ENCODE assay signal across 11 cellular contexts in genomic region chr20:62797671-62798532, GRCh38. TPM values are rescaled to one million over a fixed set of nuclear protein-coding genes. Genes with fewer than 3 reads are reported as not detected.
A peak's percentile ranks its signal among the peaks of the same experiment; 100 is the strongest.
DNase-seq lines count a peak whose midpoint lies in the region; ATAC-seq and TF ChIP-seq lines count a peak whose summit lies in the region.
"Had no signal": no experiment of that assay in that cellular context is flagged by ENCODE, and none has a peak within 500 bp of the region (broad histone marks: within the 10 kb centered on the region; RNA-seq: fewer than 3 reads in every experiment).

No MANE protein-coding gene starts in this region.

- no peaks in the 10 kb centered on the region for H3K9me3 ChIP-seq in heart right ventricle
- H3K9me3 ChIP-seq in heart left ventricle, result no peaks in the 10 kb centered on the region
- no peaks in the 10 kb centered on the region for H3K9me3 ChIP-seq in liver (ENCODE audit: control insufficient read depth in 4 of 4, low read length in 3 of 4)
- H3K9me3 ChIP-seq in prostate gland, result no peaks in the 10 kb centered on the region

- peaks cover 0 to 44% (median 9%) of the 10 kb centered on the region in 9 donors for H3K36me3 ChIP-seq in heart right ventricle
- H3K36me3 ChIP-seq in heart left ventricle, result peaks cover 0 to 37% (median 30%) of the 10 kb centered on the region in 9 donors
- peaks cover 0 to 15% (median 10%) of the 10 kb centered on the region in 4 donors for H3K36me3 ChIP-seq in liver (ENCODE audit: control insufficient read depth in 4 of 4, insufficient read depth in 3 of 4, low read depth in 1 of 4, low read length in 3 of 4)
- H3K36me3 ChIP-seq in prostate gland, result peaks cover 4 to 7% of the 10 kb centered on the region in 2 donors

- peak overlapping the region in 1 of 2 donors; percentile 45 for H3K9ac ChIP-seq in liver (ENCODE audit: low read depth in 1 of 2, low read length in 2 of 2)

- no peak for TF ChIP-seq RAD21 in liver (IDR thresholded peaks at IDR 0.05)

- 85 to 91% methylated on average over 26 of the region's 26 CpGs for WGBS in heart right ventricle, 2 donors
- WGBS in heart left ventricle, 4 donors, result 80 to 89% (median 87%) methylated on average over 13 to 26 of the region's 26 CpGs
- WGBS in liver, result 41% methylated on average over 26 of the region's 26 CpGs
- WGBS in prostate gland, result 83% methylated on average over 26 of the region's 26 CpGs

- H3K4me3 ChIP-seq in heart right ventricle (peak overlapping the region in 4 of 10 donors; percentile 65 to 74 (median 72)), heart left ventricle (peak overlapping the region in 3 of 12 donors; percentile 63 to 97 (median 93)), liver (ENCODE audit: low read depth in 1 of 3, low read length in 3 of 3) (no peak overlapping the region), prostate gland (no peak overlapping the region)

- intact Hi-C loops in heart right ventricle (cut with DNase I), result loop anchor here in 3 of 10 donors (5.0 to 10.0 kb wide), 3 partner anchors 293 to 656 kb away; partner anchors contain the start of genes CABLES2 (in 2 of the 3), PSMA7 (in 1 of the 3) and SS18L1 (in 1 of the 3)
- intact Hi-C loops in heart left ventricle (cut with DNase I), result loop anchor here in 3 of 10 donors (10.0 kb wide), 3 partner anchors 293 to 493 kb away; partner anchors contain the start of genes ADRM1 (in 1 of the 3) and CABLES2 (in 1 of the 3)
- intact Hi-C loops in prostate gland (cut with DNase I), result loop anchor here (10.0 kb wide), 1 partner anchor 733 kb away; the partner anchor contains the start of gene TAF4

- H3K4me1 Mint-ChIP-seq in activated naive CD8-positive, alpha-beta T cell (ENCODE audit: low read depth), result peaks cover 26% of the 10 kb centered on the region
- peaks cover 10% of the 10 kb centered on the region for H3K4me1 Mint-ChIP-seq in type B pancreatic cell (ENCODE audit: unreplicated experiment)

- no peak for ATAC-seq in heart right ventricle
- ATAC-seq in heart left ventricle, result no peak

- peak overlapping the region; percentile 78 for H3K4me3 Mint-ChIP-seq in activated naive CD8-positive, alpha-beta T cell
- H3K4me3 Mint-ChIP-seq in type B pancreatic cell, result peak overlapping the region; percentile 87

- TF ChIP-seq POLR2A in heart left ventricle (IDR thresholded peaks at IDR 0.05) (no peak), prostate gland (IDR thresholded peaks at IDR 0.05) (no peak)

- TF ChIP-seq CTCF in heart right ventricle (IDR thresholded peaks at IDR 0.05), result no peak
- no peak for TF ChIP-seq CTCF in heart left ventricle (IDR thresholded peaks at IDR 0.05)
- TF ChIP-seq CTCF in liver (IDR thresholded peaks at IDR 0.05; ENCODE audit: low read depth, low read length, missing input control), result no peak
- TF ChIP-seq CTCF in type B pancreatic cell (conservative IDR thresholded peaks at IDR 0.05), result no peak
- TF ChIP-seq CTCF in prostate gland (IDR thresholded peaks at IDR 0.05), result no peak

- no peaks in the 10 kb centered on the region for H3K27me3 Mint-ChIP-seq in activated naive CD8-positive, alpha-beta T cell
- H3K27me3 Mint-ChIP-seq in type B pancreatic cell, result no peaks in the 10 kb centered on the region

- peak overlapping the region; percentile 79 for H3K27ac Mint-ChIP-seq in activated naive CD8-positive, alpha-beta T cell
- peak overlapping the region; percentile 59 for H3K27ac Mint-ChIP-seq in type B pancreatic cell

- H3K4me1 ChIP-seq in heart right ventricle, result peaks cover 11 to 60% (median 51%) of the 10 kb centered on the region in 9 donors
- H3K4me1 ChIP-seq in heart left ventricle, result peaks cover 3 to 61% (median 30%) of the 10 kb centered on the region in 12 donors
- H3K4me1 ChIP-seq in liver (ENCODE audit: control insufficient read depth in 4 of 4, insufficient read depth in 4 of 4, low read length in 3 of 4), result peaks cover 13 to 50% (median 30%) of the 10 kb centered on the region in 4 donors
- peaks cover 9% of the 10 kb centered on the region for H3K4me1 ChIP-seq in prostate gland (replicated peaks)

- no peak for DNase-seq in heart right ventricle
- DNase-seq in heart left ventricle, result no peak
- DNase-seq in type B pancreatic cell (ENCODE audit: extremely low spot score, unreplicated experiment), result no peak
- DNase-seq in prostate gland (ENCODE audit: low spot score), result no peak
- DNase-seq in AG08396 (ENCODE audit: low spot score), result no peak
- no peak for DNase-seq in NCI-H226
- DNase-seq: activated CD4-positive, alpha-beta T cell treated with anti-CD3 and anti-CD28 coated beads, Interleukin-2, amount 50 U/mL, for 1 hour; NCI-H2171 treated with DMSO at 0.1 percent for 48 hours had no signal

- H3K36me3 Mint-ChIP-seq in activated naive CD8-positive, alpha-beta T cell, result no peaks in the 10 kb centered on the region
- H3K36me3 Mint-ChIP-seq in type B pancreatic cell, result peaks cover 16% of the 10 kb centered on the region

- no peaks in the 10 kb centered on the region for H3K27me3 ChIP-seq in heart right ventricle
- H3K27me3 ChIP-seq in heart left ventricle, result no peaks in the 10 kb centered on the region
- H3K27me3 ChIP-seq in liver (ENCODE audit: control insufficient read depth in 4 of 4, insufficient read depth in 4 of 4, low read length in 3 of 4), result no peaks in the 10 kb centered on the region
- H3K27me3 ChIP-seq in prostate gland (replicated peaks; ENCODE audit: insufficient read depth), result no peaks in the 10 kb centered on the region

- H3K27ac ChIP-seq in heart right ventricle (peak overlapping the region in 6 of 10 donors; percentile 31 to 75 (median 57)), heart left ventricle (peak overlapping the region in 6 of 12 donors; percentile 4 to 96 (median 94)), liver (ENCODE audit: low read depth in 1 of 2, low read length in 2 of 2) (peak overlapping the region; percentile 54 to 72), prostate gland (no peak overlapping the region)

- H3K9me3 Mint-ChIP-seq in activated naive CD8-positive, alpha-beta T cell (ENCODE audit: low read depth), result no peaks in the 10 kb centered on the region
- H3K9me3 Mint-ChIP-seq in type B pancreatic cell, result no peaks in the 10 kb centered on the region

TF ChIP-seq in liver, 16 proteins besides CTCF, POLR2A, EP300 and RAD21 (continues in another document):
- TF ChIP-seq TAF1 (conservative IDR thresholded peaks at IDR 0.05), result no peak
- TF ChIP-seq NR2F2 (IDR thresholded peaks at IDR 0.05), result peak; percentile 22
- peak; percentile 81 to 82 for TF ChIP-seq HNF4A (conservative IDR thresholded peaks at IDR 0.05)
- TF ChIP-seq JUND (IDR thresholded peaks at IDR 0.05), result no peak
- no peak for TF ChIP-seq GABPA (IDR thresholded peaks at IDR 0.05 in 1 of 2, conservative IDR thresholded peaks at IDR 0.05 in 1 of 2)
- peak; percentile 48 for TF ChIP-seq REST (IDR thresholded peaks at IDR 0.05)
- no peak for TF ChIP-seq FOXA2 (IDR thresholded peaks at IDR 0.05)

RNA-seq across cellular contexts. Expression of gene MRGBP, which starts 1.6 kb away (rescaled TPM):
- total RNA-seq in heart right ventricle (1 to 10 TPM; 6.8 to 10.0 (median 8.1) TPM), heart left ventricle (10 to 100 TPM in 1 of 9 donors, 1 to 10 TPM in 8; 7.2 to 10.5 (median 8.7) TPM), liver (1 to 10 TPM; 4.5 to 6.6 TPM), type B pancreatic cell (ENCODE audit: low replicate concordance) (8.4 and 14.6 TPM in 2 replicates), prostate gland (10 to 100 TPM in 1 of 2 donors, 1 to 10 TPM in 1; 8.3 to 24.1 TPM)
- polyA plus RNA-seq in heart right ventricle (10 to 100 TPM in 1 of 2 donors, 1 to 10 TPM in 1; 6.5 to 10.8 TPM), heart left ventricle (10 to 100 TPM in 1 of 2 donors, 1 to 10 TPM in 1; 7.1 to 10.2 TPM), liver (1 to 10 TPM; 5.2 to 6.8 TPM)

RNA-seq across cellular contexts. Expression of gene OGFR, which starts 6.7 kb away (rescaled TPM):
- total RNA-seq in heart right ventricle, result 10 to 100 TPM; 13.0 to 37.5 (median 16.8) TPM
- 10 to 100 TPM; 17.7 to 34.5 TPM for polyA plus RNA-seq in heart right ventricle
- 10 to 100 TPM; 14.9 to 46.9 (median 19.2) TPM for total RNA-seq in heart left ventricle
- 10 to 100 TPM; 23.6 to 25.3 TPM for polyA plus RNA-seq in heart left ventricle
- total RNA-seq in liver, result 10 to 100 TPM; 22.8 to 59.4 TPM
- polyA plus RNA-seq in liver, result 10 to 100 TPM in 1 of 2 donors, 1 to 10 TPM in 1; 5.9 to 35.9 TPM
- 42.8 and 49.6 TPM in 2 replicates for total RNA-seq in type B pancreatic cell (ENCODE audit: low replicate concordance)
- 10 to 100 TPM; 60.2 to 76.9 TPM for total RNA-seq in prostate gland

RNA-seq across cellular contexts. Expression of gene COL9A3, which starts 18.9 kb away (rescaled TPM):
- total RNA-seq in heart right ventricle, result 1 to 10 TPM in 8 of 10 donors, under 1 TPM in 2; 0.45 to 3.6 (median 1.8) TPM
- 10 to 100 TPM in 1 of 2 donors, 1 to 10 TPM in 1; 4.5 to 15.2 TPM for polyA plus RNA-seq in heart right ventricle
- total RNA-seq in heart left ventricle, result 1 to 10 TPM in 8 of 9 donors, under 1 TPM in 1; 0.67 to 6.0 (median 1.9) TPM
- 1 to 10 TPM; 2.0 to 4.7 TPM for polyA plus RNA-seq in heart left ventricle
- under 1 TPM; 0.92 to 0.98 TPM for total RNA-seq in liver
- 1 to 10 TPM; 1.2 to 2.0 TPM for polyA plus RNA-seq in liver
- 8.8 and 21.2 TPM in 2 replicates for total RNA-seq in type B pancreatic cell (ENCODE audit: low replicate concordance)
- 1 to 10 TPM; 5.8 to 6.5 TPM for total RNA-seq in prostate gland
- total RNA-seq: myocyte had no signal

Comparison
In these comparisons a context has a peak if more than half of its experiments do, and no peak if none do; other contexts are left out.
1. H3K27ac ChIP-seq: peak in heart right ventricle (6 of 10) and liver (2 of 2); none in prostate gland (0 of 2).